11 cellular contexts compared by ENCODE assay signal in genomic region chr20:5715068-5715841, GRCh38. TPM values are rescaled to one million over a fixed set of nuclear protein-coding genes. Genes with fewer than 3 reads are reported as not detected.
DNase-seq lines count a peak whose midpoint lies in the region; ATAC-seq and TF ChIP-seq lines count a peak whose summit lies in the region.
"Had no signal": no experiment of that assay in that cellular context is flagged by ENCODE, and none has a peak within 500 bp of the region (broad histone marks: within the 10 kb centered on the region; RNA-seq: fewer than 3 reads in every experiment).

No MANE protein-coding gene starts in this region.

- no peak for ATAC-seq in Right ventricle myocardium inferior
- ATAC-seq in activated naive CD8-positive, alpha-beta T cell treated with anti-CD3 and anti-CD28 coated beads, Interleukin-2, amount 50 U/mL, for 24 hours = no peak
- ATAC-seq in stimulated activated naive CD8-positive, alpha-beta T cell treated with anti-CD3 and anti-CD28 coated beads, Interleukin-15, Interleukin-2, amounts not matched to agents 100 U/mL and 50 U/mL, for 24 hours = peak; percentile 19

- no peaks in the 10 kb centered on the region for H3K27me3 ChIP-seq in left ventricle myocardium inferior (ENCODE audit: low read depth)
- H3K27me3 ChIP-seq: transverse colon had no signal

- peaks cover 46% of the 10 kb centered on the region for H3K4me1 ChIP-seq in left ventricle myocardium inferior
- H3K4me1 ChIP-seq: transverse colon had no signal

- H3K27ac Mint-ChIP-seq in activated naive CD8-positive, alpha-beta T cell treated with anti-CD3 and anti-CD28 coated beads, Interleukin-2, amount 50 U/mL, for 24 hours = peak overlapping the region; percentile 75
- no peak overlapping the region for H3K27ac Mint-ChIP-seq in Calu3 (ENCODE audit: unreplicated experiment)
- H3K27ac Mint-ChIP-seq: brain had no signal

- TF ChIP-seq CTCF in left ventricle myocardium inferior (IDR thresholded peaks at IDR 0.05; ENCODE audit: borderline replicate concordance) = no peak
- no peak for TF ChIP-seq CTCF in Calu3 (IDR thresholded peaks at IDR 0.05; ENCODE audit: unreplicated experiment)

- no peak overlapping the region for H3K4me3 ChIP-seq in left ventricle myocardium inferior
- H3K4me3 ChIP-seq: smooth muscle cell, transverse colon had no signal

- no peaks in the 10 kb centered on the region for H3K27me3 Mint-ChIP-seq in activated naive CD8-positive, alpha-beta T cell treated with anti-CD3 and anti-CD28 coated beads, Interleukin-2, amount 50 U/mL, for 24 hours
- peaks cover 20% of the 10 kb centered on the region for H3K27me3 Mint-ChIP-seq in Calu3 (ENCODE audit: unreplicated experiment)

- CTCF ChIA-PET in Calu3 (lab: Charles Lee) = no interaction called here

- peaks cover 9% of the 10 kb centered on the region for H3K9me3 ChIP-seq in left ventricle myocardium inferior (replicated peaks)

- no peaks in the 10 kb centered on the region for H3K36me3 Mint-ChIP-seq in activated naive CD8-positive, alpha-beta T cell treated with anti-CD3 and anti-CD28 coated beads, Interleukin-2, amount 50 U/mL, for 24 hours (ENCODE audit: low read depth)
- no peaks in the 10 kb centered on the region for H3K36me3 Mint-ChIP-seq in Calu3 (ENCODE audit: insufficient read depth, unreplicated experiment)
- H3K36me3 Mint-ChIP-seq: brain had no signal

- intact Hi-C loops in left ventricle myocardium inferior (cut with micrococcal nuclease) = no loop called here
- intact Hi-C loops in Right ventricle myocardium inferior (cut with DNase I) = no loop called here
- intact Hi-C loops in Calu3 (cut with micrococcal nuclease; ENCODE audit: unreplicated experiment) = no loop called here

- DNase-seq in left ventricle myocardium inferior (no peak), Right ventricle myocardium inferior (ENCODE audit: missing footprints) (no peak), RPMI8226 (peak; percentile 41), Calu3 (no peak), putamen (ENCODE audit: low spot score) (no peak), NCI-H2029 treated with DMSO at 0.1 percent for 48 hours (lab: John Stamatoyannopoulos, UW) (no peak)
- no peak for DNase-seq in activated naive CD8-positive, alpha-beta T cell treated with anti-CD3 and anti-CD28 coated beads, Interleukin-2, amount 50 U/mL, for 24 hours
- DNase-seq in stimulated activated naive CD8-positive, alpha-beta T cell treated with anti-CD3 and anti-CD28 coated beads, Interleukin-15, Interleukin-2, amounts not matched to agents 100 U/mL and 50 U/mL, for 24 hours = no peak
- DNase-seq: transverse colon had no signal

- H3K4me1 Mint-ChIP-seq in activated naive CD8-positive, alpha-beta T cell treated with anti-CD3 and anti-CD28 coated beads, Interleukin-2, amount 50 U/mL, for 24 hours = peaks cover 39% of the 10 kb centered on the region
- peaks cover 9% of the 10 kb centered on the region for H3K4me1 Mint-ChIP-seq in Calu3 (ENCODE audit: low read depth, unreplicated experiment)
- H3K4me1 Mint-ChIP-seq: brain had no signal

- peak overlapping the region; percentile 56 for H3K27ac ChIP-seq in left ventricle myocardium inferior (replicated peaks)
- H3K27ac ChIP-seq: transverse colon had no signal

- no peaks in the 10 kb centered on the region for H3K36me3 ChIP-seq in left ventricle myocardium inferior
- H3K36me3 ChIP-seq: transverse colon had no signal

- H3K4me3 Mint-ChIP-seq in activated naive CD8-positive, alpha-beta T cell treated with anti-CD3 and anti-CD28 coated beads, Interleukin-2, amount 50 U/mL, for 24 hours = no peak overlapping the region
- no peak overlapping the region for H3K4me3 Mint-ChIP-seq in Calu3 (ENCODE audit: low read depth, unreplicated experiment)
- H3K4me3 Mint-ChIP-seq: brain had no signal

- BruUV-seq in Calu3 (replicated peaks; lab: Mats Ljungman, UMichigan) = no TSS peak

- peaks cover 8% of the 10 kb centered on the region for H3K9me3 Mint-ChIP-seq in activated naive CD8-positive, alpha-beta T cell treated with anti-CD3 and anti-CD28 coated beads, Interleukin-2, amount 50 U/mL, for 24 hours
- H3K9me3 Mint-ChIP-seq in Calu3 (ENCODE audit: low read depth, unreplicated experiment) = peaks cover 2% of the 10 kb centered on the region

RNA-seq across cellular contexts. Expression of gene SHLD1, which starts 34.9 kb away (rescaled TPM):
- total RNA-seq in left ventricle myocardium inferior = 5.7 TPM
- total RNA-seq in Right ventricle myocardium inferior = 5.3 TPM
- 1.3 and 1.9 TPM in 2 replicates for total RNA-seq in Calu3 (2022)
